Comparison of ENCODE assay signal across 14 cellular contexts in genomic region chr3:39220551-39221530, GRCh38. TPM values are rescaled to one million over a fixed set of nuclear protein-coding genes. Genes with fewer than 3 reads are reported as not detected.
DNase-seq lines count a peak whose midpoint lies in the region; ATAC-seq, FAIRE-seq and TF ChIP-seq lines count a peak whose summit lies in the region.
"Had no signal": no experiment of that assay in that cellular context is flagged by ENCODE, and none has a peak within 500 bp of the region (broad histone marks: within the 10 kb centered on the region; RNA-seq: fewer than 3 reads in every experiment).

No MANE protein-coding gene starts in this region.

- no peaks in the 10 kb centered on the region for H3K36me3 ChIP-seq in tibial nerve
- H3K36me3 ChIP-seq: ovary, Peyer's patch, WERI-Rb-1 had no signal

- CTCF ChIA-PET in A549 (lab: Yijun Ruan, JAX) = interaction anchor here (0.6 to 1.2 kb wide), 3 partner anchors 10 to 94 kb away, joined by 3 to 5 read pairs (median 3); no protein-coding TSS in a partner anchor

- TF ChIP-seq EP300 in A549 (IDR thresholded peaks at IDR 0.05) = no peak
- no peak for TF ChIP-seq EP300 in tibial nerve (IDR thresholded peaks at IDR 0.05)

- H3K27me3 ChIP-seq in tibial nerve = no peaks in the 10 kb centered on the region
- H3K27me3 ChIP-seq: ovary, Peyer's patch had no signal

- WGBS in A549 (ENCODE audit: missing lambda C conversion rate) = 22% methylated on average over 4 of the region's 4 CpGs
- 44 to 47% methylated on average over 4 of the region's 4 CpGs for WGBS in tibial nerve, 2 donors

- H3K4me2 ChIP-seq in A549 = no peak overlapping the region

- POLR2A ChIA-PET in A549 (lab: Yijun Ruan, JAX) = no interaction called here

- no peak for ATAC-seq in A549
- ATAC-seq in left lobe of liver = no peak
- ATAC-seq in HG03460 (IDR thresholded peaks at IDR 0.05; ENCODE audit: unreplicated experiment) = no peak

- no peak for TF ChIP-seq RAD21 in A549 (conservative IDR thresholded peaks at IDR 0.05 in 1 of 2, IDR thresholded peaks at IDR 0.05 in 1 of 2)

- H3K4me3 ChIP-seq in A549 = no peak overlapping the region
- H3K4me3 ChIP-seq in NB4 (ENCODE audit: low read depth, low read length) = no peak overlapping the region
- no peak overlapping the region for H3K4me3 ChIP-seq in tibial nerve
- H3K4me3 ChIP-seq: ovary, Peyer's patch had no signal

- no peaks in the 10 kb centered on the region for H3K4me1 ChIP-seq in A549
- no peaks in the 10 kb centered on the region for H3K4me1 ChIP-seq in tibial nerve
- H3K4me1 ChIP-seq: Peyer's patch had no signal

- TF ChIP-seq CTCF in A549 (IDR thresholded peaks at IDR 0.05) = no peak
- TF ChIP-seq CTCF in NB4 (IDR thresholded peaks at IDR 0.05; ENCODE audit: low read depth, low read length) = no peak
- no peak for TF ChIP-seq CTCF in tibial nerve (IDR thresholded peaks at IDR 0.05)

- no peak overlapping the region for H3K27ac ChIP-seq in A549
- H3K27ac ChIP-seq in cingulate gyrus (ENCODE audit: low read depth, low read length) = peak overlapping the region; percentile 75
- H3K27ac ChIP-seq in tibial nerve = no peak overlapping the region
- H3K27ac ChIP-seq: ovary, Peyer's patch, WERI-Rb-1 had no signal

- DNase-seq in A549 (ENCODE audit: low read depth in 1 of 2, low spot score in 1 of 2) = no peak
- no peak for DNase-seq in GM19239 (ENCODE audit: insufficient read length, low spot score)
- DNase-seq in NB4 (ENCODE audit: low read depth) = peak; percentile 64
- no peak for DNase-seq in left lobe of liver (ENCODE audit: low spot score)
- DNase-seq in RKO (ENCODE audit: low spot score) = no peak
- DNase-seq in tibial nerve (ENCODE audit: low spot score in 2 of 2) = no peak
- DNase-seq: activated T-cell treated with anti-CD3 and anti-CD28 coated beads, Interleukin-2, amount 50 U/mL, for 48 hours; NCI-H2081; ovary; Peyer's patch; WERI-Rb-1 had no signal

- TF ChIP-seq POLR2A in A549 (IDR thresholded peaks at IDR 0.05; ENCODE audit: low read length) (no peak), NB4 (IDR thresholded peaks at IDR 0.05; ENCODE audit: extremely low read depth, insufficient read length) (no peak), tibial nerve (IDR thresholded peaks at IDR 0.05) (no peak)

- H3K9me3 ChIP-seq in A549 (no peaks in the 10 kb centered on the region), tibial nerve (no peaks in the 10 kb centered on the region)
- H3K9me3 ChIP-seq: ovary, Peyer's patch had no signal

- peak; percentile 76 for FAIRE-seq in A549 (lab: Jason Lieb, UNC)
- peak; percentile 69 for FAIRE-seq in GM19239 (lab: Jason Lieb, UNC)

TF ChIP-seq in A549, 52 proteins besides CTCF, POLR2A, EP300 and RAD21:
- TF ChIP-seq HMGXB4 (CRISPR knock-in tag; IDR thresholded peaks at IDR 0.05; ENCODE audit: borderline replicate concordance) = no peak
- no peak for TF ChIP-seq HEYL (CRISPR knock-in tag; IDR thresholded peaks at IDR 0.05)
- TF ChIP-seq PBX3 (IDR thresholded peaks at IDR 0.05) = no peak
- TF ChIP-seq USF2 (IDR thresholded peaks at IDR 0.05) = no peak
- TF ChIP-seq NPAS2 (CRISPR knock-in tag; IDR thresholded peaks at IDR 0.05; ENCODE audit: borderline replicate concordance) = no peak
- no peak for TF ChIP-seq CEBPB (IDR thresholded peaks at IDR 0.05)
- no peak for TF ChIP-seq RCOR1 (IDR thresholded peaks at IDR 0.05; ENCODE audit: low read depth, low read length)
- TF ChIP-seq MAFK (IDR thresholded peaks at IDR 0.05; ENCODE audit: partially characterized antibody) = no peak
- TF ChIP-seq MAZ (IDR thresholded peaks at IDR 0.05; ENCODE audit: borderline replicate concordance, low read depth, low read length) = no peak
- TF ChIP-seq ZNF302 (CRISPR knock-in tag; IDR thresholded peaks at IDR 0.05) = no peak
- TF ChIP-seq GATA3 (IDR thresholded peaks at IDR 0.05; ENCODE audit: borderline replicate concordance) = no peak
- TF ChIP-seq ZFP36 (IDR thresholded peaks at IDR 0.05; ENCODE audit: borderline replicate concordance, partially characterized antibody) = no peak
- no peak for TF ChIP-seq BCL3 (IDR thresholded peaks at IDR 0.05)
- no peak for TF ChIP-seq ATOH8 (CRISPR knock-in tag; IDR thresholded peaks at IDR 0.05; ENCODE audit: low read depth)
- TF ChIP-seq CHD2 (IDR thresholded peaks at IDR 0.05; ENCODE audit: low read length, partially characterized antibody) = no peak
- TF ChIP-seq TP53 (CRISPR knock-in tag; IDR thresholded peaks at IDR 0.05) = no peak
- TF ChIP-seq CHD4 (IDR thresholded peaks at IDR 0.05; ENCODE audit: borderline replicate concordance) = no peak

RNA-seq across cellular contexts. Expression of gene XIRP1, which starts 28.4 kb away (rescaled TPM):
- polyA plus RNA-seq in A549 (2011; rRNA removed) (not detected in 2 replicates), A549 (2017; fragmentation: RNase III; extraction: RNeasy Plus Mini Kit Qiagen cat#74134 plus additional on column Dnase treatment) (not detected in 3 replicates)
- polyA plus RNA-seq in A549 (2012; cell fraction: cytosol; rRNA removed) = not detected in 2 replicates
- polyA plus RNA-seq in A549 (2012; cell fraction: nucleus; rRNA removed) = not detected in 2 replicates
- polyA minus RNA-seq in A549 (2011; rRNA and poly(A)+ RNA removed) = not detected in 2 replicates
- total RNA-seq in left lobe of liver (not detected), tibial nerve (not detected)
- total RNA-seq: lung microvascular endothelial cell had no signal

RNA-seq across cellular contexts. Expression of gene CX3CR1, which starts 59.0 kb away (rescaled TPM):
- polyA plus RNA-seq in A549 (2011; rRNA removed) = 0.14 and 0.21 TPM in 2 replicates
- 0.01 TPM in 2 replicates for polyA plus RNA-seq in A549 (2012; cell fraction: cytosol; rRNA removed)
- polyA plus RNA-seq in A549 (2012; cell fraction: nucleus; rRNA removed) = not detected in 2 replicates
- 0.04 to 0.07 TPM (median 0.06 TPM) in 3 replicates for polyA plus RNA-seq in A549 (2017; fragmentation: RNase III; extraction: RNeasy Plus Mini Kit Qiagen cat#74134 plus additional on column Dnase treatment)
- polyA minus RNA-seq in A549 (2011; rRNA and poly(A)+ RNA removed) = 0.33 TPM in 1 of 2 replicates, not detected in the other
- total RNA-seq in left lobe of liver = 0.43 TPM
- 1 to 10 TPM in 3 of 4 donors, not detected in 1; 2.2 to 4.4 (median 3.1) TPM for total RNA-seq in tibial nerve
- total RNA-seq: lung microvascular endothelial cell, Peyer's patch had no signal
